In the genomic region with DNA sequence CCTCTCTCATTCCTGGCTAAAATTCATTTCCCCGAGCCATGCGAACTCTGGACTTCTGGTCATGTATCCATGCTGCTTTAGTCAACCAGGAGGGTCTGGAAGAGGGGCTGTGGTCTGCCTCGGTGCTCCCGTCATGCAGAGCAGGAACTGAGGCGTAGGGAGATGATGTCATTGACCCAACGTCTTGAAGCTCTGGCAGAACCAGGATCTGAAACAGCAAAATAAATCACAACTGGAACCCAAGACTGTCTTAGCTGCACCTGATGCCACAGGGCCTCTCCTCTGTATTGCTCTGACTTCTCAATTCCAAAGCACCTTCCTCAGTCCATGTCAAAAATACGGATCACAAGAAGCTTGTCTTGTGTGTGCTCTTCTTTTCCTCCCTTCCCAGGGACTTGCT, we compare ENCODE assay signal across 28 cellular contexts.
"Had no signal": no experiment of that assay in that cellular context is flagged by ENCODE, and none has a peak within 500 bp of the region (broad histone marks: within the 10 kb centered on the region; RNA-seq: fewer than 3 reads in every experiment).

No MANE protein-coding gene starts in this region.

- H3K4me3 Mint-ChIP-seq: activated CD4-positive, alpha-beta memory T cell treated with anti-CD3 and anti-CD28 coated beads for 36 hours; activated CD4-positive, alpha-beta T cell treated with anti-CD3 and anti-CD28 coated beads, Interleukin-2, amount 10 ng/mL, durations not matched to agents 24 days and 14 days; activated naive CD4-positive, alpha-beta T cell treated with anti-CD3 and anti-CD28 coated beads for 36 hours; activated naive CD8-positive, alpha-beta T cell; activated T-cell treated with anti-CD3 and anti-CD28 coated beads, Interleukin-2, amount 50 U/mL, for 4 hours; T-helper 1 cell treated with Interleukin-12 subunit alpha and Interleukin-12 subunit beta and Interleukin-4 antibody, amounts not matched to agents 30 μg/mL and 1 μg/mL, for 36 hours; WTC11 had no signal

- H3K4me1 Mint-ChIP-seq: activated CD4-positive, alpha-beta T cell treated with anti-CD3 and anti-CD28 coated beads, Interleukin-2, amount 10 ng/mL, durations not matched to agents 24 days and 14 days had no signal

- H3K9me3 Mint-ChIP-seq: activated CD4-positive, alpha-beta memory T cell treated with anti-CD3 and anti-CD28 coated beads for 36 hours; activated CD4-positive, alpha-beta T cell treated with anti-CD3 and anti-CD28 coated beads, Interleukin-2, amount 10 ng/mL, durations not matched to agents 24 days and 14 days; activated naive CD4-positive, alpha-beta T cell treated with anti-CD3 and anti-CD28 coated beads for 36 hours; activated T-cell treated with anti-CD3 and anti-CD28 coated beads, Interleukin-2, amount 50 U/mL, for 4 hours; T-helper 1 cell treated with Interleukin-12 subunit alpha and Interleukin-12 subunit beta and Interleukin-4 antibody, amounts not matched to agents 30 μg/mL and 1 μg/mL, for 36 hours had no signal

- H3K36me3 Mint-ChIP-seq: activated CD4-positive, alpha-beta memory T cell treated with anti-CD3 and anti-CD28 coated beads for 36 hours; activated naive CD8-positive, alpha-beta T cell had no signal

- DNase-seq: activated CD4-positive, alpha-beta memory T cell treated with anti-CD3 and anti-CD28 coated beads for 36 hours; activated CD4-positive, alpha-beta T cell treated with anti-CD3 and anti-CD28 coated beads, Interleukin-2, amount 10 ng/mL, durations not matched to agents 24 days and 14 days; activated CD4-positive, CD25-positive, alpha-beta regulatory T cell treated with anti-CD3 and anti-CD28 coated beads, Interleukin-2, amount 50 U/mL, for 72 hours; activated CD8-positive, alpha-beta memory T cell treated with anti-CD3 and anti-CD28 coated beads for 24 hours; activated effector memory CD4-positive, alpha-beta T cell treated with anti-CD3 and anti-CD28 coated beads, Interleukin-2, amount 50 U/mL, for 16 hours; activated naive CD4-positive, alpha-beta T cell treated with anti-CD3 and anti-CD28 coated beads for 36 hours; activated T-cell treated with anti-CD3 and anti-CD28 coated beads, Interleukin-2, amount 50 U/mL, for 4 hours; amygdala; brain microvascular endothelial cell; cerebellar nuclear complex; KG1; NCI-H1092; NCI-H1417 treated with DMSO at 0.1 percent for 48 hours; NCI-H1694; NCI-H2029; NCI-H2107; NCI-H2171 treated with DMSO at 0.1 percent for 48 hours; NCI-H345; NCI-H510A; NCI-H69; NK-92 treated with Interleukin-12 subunit alpha and Interleukin-12 subunit beta, amount 100 ng/mL, for 24 hours; OCI-M1; RPMI8226; SHP77 had no signal

- ATAC-seq: activated T-cell treated with anti-CD3 and anti-CD28 coated beads, Interleukin-2, amount 50 U/mL, for 4 hours; Panc1; WTC11 had no signal

- H3K27ac Mint-ChIP-seq: activated CD4-positive, alpha-beta memory T cell treated with anti-CD3 and anti-CD28 coated beads for 36 hours; activated CD4-positive, alpha-beta T cell treated with anti-CD3 and anti-CD28 coated beads, Interleukin-2, amount 10 ng/mL, durations not matched to agents 24 days and 14 days; activated naive CD4-positive, alpha-beta T cell treated with anti-CD3 and anti-CD28 coated beads for 36 hours; activated naive CD8-positive, alpha-beta T cell; T-helper 1 cell treated with Interleukin-12 subunit alpha and Interleukin-12 subunit beta and Interleukin-4 antibody, amounts not matched to agents 30 μg/mL and 1 μg/mL, for 36 hours; WTC11 had no signal

- H3K27me3 ChIP-seq: brain microvascular endothelial cell had no signal

- H3K27ac ChIP-seq: brain microvascular endothelial cell had no signal
